In genomic region chr5:41219655-41220269, GRCh38 we compare ENCODE assay signal across 22 cellular contexts. TPM values are rescaled to one million over a fixed set of nuclear protein-coding genes. Genes with fewer than 3 reads are reported as not detected.
DNase-seq lines count a peak whose midpoint lies in the region; ATAC-seq and TF ChIP-seq lines count a peak whose summit lies in the region.
"Had no signal": no experiment of that assay in that cellular context is flagged by ENCODE, and none has a peak within 500 bp of the region (broad histone marks: within the 10 kb centered on the region; RNA-seq: fewer than 3 reads in every experiment).

No MANE protein-coding gene starts in this region.

- no peak overlapping the region for H3K4me3 ChIP-seq in left ventricle myocardium inferior
- no peak overlapping the region for H3K4me3 ChIP-seq in upper lobe of right lung
- H3K4me3 ChIP-seq: SJCRH30, thyroid gland had no signal

- no peaks in the 10 kb centered on the region for H3K27me3 ChIP-seq in left ventricle myocardium inferior (ENCODE audit: low read depth)
- H3K27me3 ChIP-seq in upper lobe of right lung = no peaks in the 10 kb centered on the region
- H3K27me3 ChIP-seq: SJCRH30, thyroid gland had no signal

- DNase-seq in Right ventricle myocardium superior (no peak), Right ventricle myocardium inferior (ENCODE audit: missing footprints) (no peak), left ventricle myocardium inferior (no peak), pons (ENCODE audit: low spot score) (peak; percentile 12), upper lobe of right lung (no peak), iPS-NIHi7 (ENCODE audit: extremely low spot score) (no peak), AG08396 (ENCODE audit: low spot score) (no peak)
- DNase-seq: 8988T; activated CD4-positive, alpha-beta T cell treated with anti-CD3 and anti-CD28 coated beads for 48 hours; activated T-cell treated with anti-CD3 and anti-CD28 coated beads, Interleukin-2, amount 50 U/mL, for 72 hours; DMS79; effector memory CD8-positive, alpha-beta T cell; KG1; kidney glomerular epithelial cell; natural killer cell; NCI-H1436 treated with DMSO at 0.1 percent for 48 hours; NCI-H510A; SJCRH30; stimulated activated CD4-positive, alpha-beta T cell treated with anti-CD3 and anti-CD28 coated beads, Interleukin-1b, Interleukin-23, amount 100 ng/mL, for 48 hours; thyroid gland had no signal

- peak overlapping the region; percentile 63 for H3K27ac ChIP-seq in left ventricle myocardium inferior (replicated peaks)
- peak overlapping the region; percentile 53 for H3K27ac ChIP-seq in upper lobe of right lung
- H3K27ac ChIP-seq: SJCRH30 had no signal

- ATAC-seq in Right ventricle myocardium superior (ENCODE audit: poor library complexity) (peak; percentile 28), Right ventricle myocardium inferior (no peak), upper lobe of right lung (no peak), HG02642 (IDR thresholded peaks at IDR 0.05; ENCODE audit: poor library complexity, unreplicated experiment) (no peak)
- ATAC-seq: activated T-cell treated with anti-CD3 and anti-CD28 coated beads, Interleukin-2, amount 50 U/mL, for 72 hours; effector memory CD8-positive, alpha-beta T cell; natural killer cell; stimulated activated memory B cell treated with anti-CD40 and anti-IgM and Interleukin-4, amounts not matched to agents 10 μg/mL and 1 μg/mL and 100 μg/mL, for 72 hours had no signal

- H3K4me1 ChIP-seq in left ventricle myocardium inferior = peaks cover 19% of the 10 kb centered on the region
- H3K4me1 ChIP-seq in upper lobe of right lung = no peaks in the 10 kb centered on the region
- H3K4me1 ChIP-seq: SJCRH30, thyroid gland had no signal

- TF ChIP-seq CTCF in left ventricle myocardium inferior (IDR thresholded peaks at IDR 0.05; ENCODE audit: borderline replicate concordance) (no peak), upper lobe of right lung (IDR thresholded peaks at IDR 0.05) (no peak)

- no peaks in the 10 kb centered on the region for H3K9me3 ChIP-seq in left ventricle myocardium inferior (replicated peaks)
- no peaks in the 10 kb centered on the region for H3K9me3 ChIP-seq in upper lobe of right lung
- H3K9me3 ChIP-seq: SJCRH30, thyroid gland had no signal

- intact Hi-C loops in Right ventricle myocardium superior (cut with DNase I) (no loop called here), Right ventricle myocardium inferior (cut with DNase I) (no loop called here), left ventricle myocardium inferior (cut with micrococcal nuclease) (no loop called here), upper lobe of right lung (cut with DNase I) (no loop called here)

- H3K36me3 ChIP-seq in left ventricle myocardium inferior (no peaks in the 10 kb centered on the region), upper lobe of right lung (no peaks in the 10 kb centered on the region)
- H3K36me3 ChIP-seq: SJCRH30, thyroid gland had no signal

RNA-seq across cellular contexts. Expression of gene C6, which starts 6.4 kb away (rescaled TPM):
- total RNA-seq in Right ventricle myocardium superior (90.3 TPM), Right ventricle myocardium inferior (73.3 TPM), left ventricle myocardium inferior (89.5 TPM), upper lobe of right lung (0.69 TPM)
- total RNA-seq: activated T-cell treated with anti-CD3 and anti-CD28 coated beads, Interleukin-2, amount 50 U/mL, for 72 hours; natural killer cell; SJCRH30 had no signal

Comparison
In these comparisons a context has a peak if more than half of its experiments do, and no peak if none do; other contexts are left out.
1. RNA of gene C6, which starts 6.4 kb away (total RNA-seq): 90.3 TPM in Right ventricle myocardium superior (single experiment), 89.5 TPM in left ventricle myocardium inferior (single experiment) and 73.3 TPM in Right ventricle myocardium inferior (single experiment); 0.69 TPM in upper lobe of right lung (single experiment); every median in the first group is over 10 times any median in the second.